17 cellular contexts compared by ENCODE assay signal in genomic region chr5:36900279-36900678, GRCh38. TPM values are rescaled to one million over a fixed set of nuclear protein-coding genes. Genes with fewer than 3 reads are reported as not detected.
DNase-seq lines count a peak whose midpoint lies in the region; ATAC-seq, FAIRE-seq and TF ChIP-seq lines count a peak whose summit lies in the region.
"Had no signal": no experiment of that assay in that cellular context is flagged by ENCODE, and none has a peak within 500 bp of the region (broad histone marks: within the 10 kb centered on the region; RNA-seq: fewer than 3 reads in every experiment).

No MANE protein-coding gene starts in this region.

- H3K36me3 ChIP-seq in RWPE2 (ENCODE audit: low read depth) (no peaks in the 10 kb centered on the region), neutrophil (no peaks in the 10 kb centered on the region)

- TF ChIP-seq CTCF in RWPE2 (IDR thresholded peaks at IDR 0.05; ENCODE audit: poor library complexity, severe bottlenecking) (no peak), neutrophil (IDR thresholded peaks at IDR 0.05) (no peak)

- no peak overlapping the region for H3K4me3 ChIP-seq in RWPE2 (ENCODE audit: severe bottlenecking)
- H3K4me3 ChIP-seq in neutrophil (ENCODE audit: low read depth in 1 of 2, low read length in 1 of 2), result no peak overlapping the region
- H3K4me3 ChIP-seq: GM12878, GM23338 had no signal

- peak; percentile 58 for FAIRE-seq in H54 (lab: Jason Lieb, UNC)
- FAIRE-seq: GM12878 had no signal

- H3K27ac ChIP-seq in RWPE2 (ENCODE audit: poor library complexity, severe bottlenecking) (no peak overlapping the region), neutrophil (peak overlapping the region; percentile 27)

- TF ChIP-seq POLR2A in H54 (IDR thresholded peaks at IDR 0.05; ENCODE audit: low read depth, low read length), result no peak

- H3K9me3 ChIP-seq in RWPE2 (ENCODE audit: severe bottlenecking) (no peaks in the 10 kb centered on the region), neutrophil (no peaks in the 10 kb centered on the region)
- H3K9me3 ChIP-seq: SK-N-SH had no signal

- H3K4me1 ChIP-seq in RWPE2 (ENCODE audit: insufficient read depth, poor library complexity, severe bottlenecking) (peaks cover 7% of the 10 kb centered on the region), neutrophil (ENCODE audit: control insufficient read depth in 1 of 2, insufficient read depth in 1 of 2, low read depth in 1 of 2, low read length in 1 of 2) (peaks cover 38 to 62% of the 10 kb centered on the region in 2 experiments)

- ATAC-seq in RWPE2 (ENCODE audit: low read depth), result peak; percentile 60; the same call in 1 of the 3 replicates
- ATAC-seq: GM23338 had no signal

- H3K27me3 ChIP-seq in RWPE2 (ENCODE audit: insufficient read depth, poor library complexity, severe bottlenecking) (no peaks in the 10 kb centered on the region), neutrophil (no peaks in the 10 kb centered on the region)

- DNase-seq in AML-193 (lab: John Stamatoyannopoulos, UW), result peak; percentile 19 to 32
- DNase-seq in H54 (ENCODE audit: insufficient read length, low spot score), result no peak
- no peak for DNase-seq in RWPE2 (ENCODE audit: low spot score)
- no peak for DNase-seq in NCI-H526 (lab: John Stamatoyannopoulos, UW)
- DNase-seq in EL, result no peak
- no peak for DNase-seq in dermis blood vessel endothelial cell
- DNase-seq: CD4-positive, CD25-positive, alpha-beta regulatory T cell; NCI-H1048; NCI-H1417 treated with DMSO at 0.1 percent for 48 hours; NCI-H187; NCI-H446 treated with DMSO at 0.1 percent for 48 hours; OCI-M1; SHP77; SK-N-SH had no signal

RNA-seq across cellular contexts. Expression of gene NIPBL, which starts 23.7 kb away (rescaled TPM):
- total RNA-seq in dermis blood vessel endothelial cell, result 29.3 and 44.4 TPM in 2 replicates

Comparison
In these comparisons a context has a peak if more than half of its experiments do, and no peak if none do; other contexts are left out.
1. DNase-seq: peak in AML-193 (2 of 2); none in H54 (single experiment), RWPE2 (single experiment), NCI-H526 (0 of 2), EL (single experiment) and dermis blood vessel endothelial cell (single experiment).